14 cellular contexts compared by ENCODE assay signal in the genomic region with DNA sequence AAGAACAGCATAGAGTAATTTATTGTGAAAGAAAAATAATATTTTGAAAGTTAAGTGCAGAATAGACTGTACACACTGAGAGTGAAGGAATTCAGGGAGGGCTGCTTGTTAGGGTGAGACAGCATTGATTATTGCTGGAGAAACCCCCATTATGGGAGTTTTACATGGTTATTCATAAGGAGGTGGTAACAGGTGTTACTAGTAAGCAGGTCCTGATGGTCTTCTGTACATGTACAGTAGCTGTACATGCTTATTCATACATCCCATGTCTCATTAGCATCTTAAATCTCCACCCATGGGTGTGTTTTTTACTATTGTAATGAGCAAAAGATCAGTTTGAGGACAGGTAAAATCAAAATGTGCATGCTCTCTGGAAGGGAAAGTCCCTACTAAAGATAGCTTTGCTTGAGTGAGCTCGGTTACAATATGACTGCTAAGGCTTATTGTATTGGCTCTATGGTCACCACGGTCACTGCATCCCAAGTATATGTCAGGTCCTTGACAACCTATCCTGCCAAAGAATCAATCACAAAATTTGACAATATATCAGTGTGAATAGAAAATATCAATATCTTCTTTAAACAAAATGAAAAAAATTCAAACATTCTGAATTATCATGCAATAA. TPM values are rescaled to one million over a fixed set of nuclear protein-coding genes. Genes with fewer than 3 reads are reported as not detected.
A peak's percentile ranks its signal among the peaks of the same experiment; 100 is the strongest.
DNase-seq lines count a peak whose midpoint lies in the region; ATAC-seq and TF ChIP-seq lines count a peak whose summit lies in the region.
"Had no signal": no experiment of that assay in that cellular context is flagged by ENCODE, and none has a peak within 500 bp of the region (broad histone marks: within the 10 kb centered on the region; RNA-seq: fewer than 3 reads in every experiment).

No MANE protein-coding gene starts in this region.

- no peaks in the 10 kb centered on the region for H3K4me1 ChIP-seq in right atrium auricular region
- H3K4me1 ChIP-seq: lower lobe of right lung, SJSA1 had no signal

- H3K27me3 ChIP-seq in right atrium auricular region, result no peaks in the 10 kb centered on the region
- H3K27me3 ChIP-seq: SJSA1 had no signal

- H3K36me3 ChIP-seq in right atrium auricular region, result no peaks in the 10 kb centered on the region
- H3K36me3 ChIP-seq: lower lobe of right lung, SJSA1 had no signal

- no peaks in the 10 kb centered on the region for H3K9me3 ChIP-seq in right atrium auricular region
- H3K9me3 ChIP-seq: lower lobe of right lung, SJSA1 had no signal

- no peak overlapping the region for H3K27ac ChIP-seq in right atrium auricular region
- H3K27ac ChIP-seq: lower lobe of right lung, SJSA1 had no signal

- ATAC-seq in GM18858 (IDR thresholded peaks at IDR 0.05; ENCODE audit: unreplicated experiment) (peak; percentile 99), GM21423 (IDR thresholded peaks at IDR 0.05; ENCODE audit: unreplicated experiment) (peak; percentile 94), HG02973 (IDR thresholded peaks at IDR 0.05; ENCODE audit: unreplicated experiment) (peak; percentile 95), HG03565 (IDR thresholded peaks at IDR 0.05; ENCODE audit: unreplicated experiment) (peak; percentile 99)
- ATAC-seq: lower lobe of right lung had no signal

- H3K4me3 ChIP-seq in right atrium auricular region, result no peak overlapping the region
- H3K4me3 ChIP-seq: lower lobe of right lung, SJSA1 had no signal

- TF ChIP-seq CTCF in right atrium auricular region (IDR thresholded peaks at IDR 0.05), result no peak

- DNase-seq in GM19238 (ENCODE audit: insufficient read length, low spot score), result no peak
- DNase-seq in iPS-NIHi7 (ENCODE audit: extremely low spot score), result no peak
- no peak for DNase-seq in right atrium auricular region (ENCODE audit: low spot score)
- DNase-seq in islet precursor cell, result no peak
- DNase-seq: activated T-cell treated with anti-CD3 and anti-CD28 coated beads, Interleukin-2, amount 50 U/mL, for 72 hours; lower lobe of right lung; NCI-H1092; NCI-H774; stimulated activated CD8-positive, alpha-beta memory T cell treated with anti-CD3 and anti-CD28 coated beads, Interleukin-4, amount 100 ng/mL, for 48 hours had no signal

RNA-seq across cellular contexts. Expression of a gene that starts 6.2 kb away (rescaled TPM):
- total RNA-seq in right atrium auricular region, result not detected
- total RNA-seq: activated T-cell treated with anti-CD3 and anti-CD28 coated beads, Interleukin-2, amount 50 U/mL, for 72 hours; lower lobe of right lung; SJSA1 had no signal

RNA-seq across cellular contexts. Expression of a gene that starts 11.3 kb away (rescaled TPM):
- total RNA-seq in right atrium auricular region, result 10 to 100 TPM; 24.7 to 37.4 TPM

RNA-seq across cellular contexts. Expression of a gene that starts 30.3 kb away (rescaled TPM):
- total RNA-seq in right atrium auricular region, result not detected
- total RNA-seq: activated T-cell treated with anti-CD3 and anti-CD28 coated beads, Interleukin-2, amount 50 U/mL, for 72 hours; lower lobe of right lung; SJSA1 had no signal

RNA-seq across cellular contexts. Expression of a gene that starts 34.3 kb away (rescaled TPM):
- total RNA-seq in right atrium auricular region, result 10 to 100 TPM; 18.8 to 27.7 TPM
